Comparison of ENCODE assay signal across 8 cellular contexts in genomic region chr19:52007436-52007804, GRCh38. TPM values are rescaled to one million over a fixed set of nuclear protein-coding genes. Genes with fewer than 3 reads are reported as not detected.
A peak's percentile ranks its signal among the peaks of the same experiment; 100 is the strongest.
DNase-seq lines count a peak whose midpoint lies in the region; ATAC-seq and TF ChIP-seq lines count a peak whose summit lies in the region.

No MANE protein-coding gene starts in this region.

- H3K9ac ChIP-seq in Karpas-422 (ENCODE audit: low read length), result peak overlapping the region; percentile 76

- H3K27me3 ChIP-seq in Karpas-422 (ENCODE audit: low read length) (no peaks in the 10 kb centered on the region), upper lobe of left lung (no peaks in the 10 kb centered on the region)

- TF ChIP-seq CTCF in upper lobe of left lung (IDR thresholded peaks at IDR 0.05), result no peak

- peak overlapping the region; percentile 75 for H3K4me3 ChIP-seq in Karpas-422 (ENCODE audit: low read length)
- peak overlapping the region; percentile 35 to 90 (median 77) for H3K4me3 ChIP-seq in upper lobe of left lung

- H3K79me2 ChIP-seq in Karpas-422 (ENCODE audit: low read length), result peaks cover 34% of the 10 kb centered on the region

- no peaks in the 10 kb centered on the region for H4K20me1 ChIP-seq in Karpas-422 (ENCODE audit: insufficient read depth, low read depth, low read length)

- H3K4me1 ChIP-seq in Karpas-422 (ENCODE audit: low read length), result peaks cover 10% of the 10 kb centered on the region
- peaks cover 0 to 14% (median 8%) of the 10 kb centered on the region in 4 donors for H3K4me1 ChIP-seq in upper lobe of left lung

- H2AFZ ChIP-seq in Karpas-422 (ENCODE audit: low read length), result peak overlapping the region; percentile 99

- TF ChIP-seq EP300 in upper lobe of left lung (IDR thresholded peaks at IDR 0.05), result no peak

- H3K9me3 ChIP-seq in Karpas-422 (ENCODE audit: low read length) (peaks cover 27% of the 10 kb centered on the region), upper lobe of left lung (peaks cover 0 to 33% (median 26%) of the 10 kb centered on the region in 4 donors)

- peak; percentile 25 for DNase-seq in GM03348 (ENCODE audit: low spot score)
- DNase-seq in Karpas-422, result no peak
- peak; percentile 26 for DNase-seq in cerebellum (ENCODE audit: low spot score)
- peak; percentile 47 for DNase-seq in medulla oblongata (ENCODE audit: extremely low spot score)
- no peak for DNase-seq in upper lobe of left lung
- DNase-seq in NOMO-1 (lab: John Stamatoyannopoulos, UW; ENCODE audit: unreplicated experiment in 2 of 2), result no peak
- DNase-seq in retina, result no peak
- DNase-seq in KG1 (lab: John Stamatoyannopoulos, UW), result no peak

- H3K36me3 ChIP-seq in Karpas-422 (ENCODE audit: insufficient read depth, low read length) (peaks cover 27% of the 10 kb centered on the region), upper lobe of left lung (peaks cover 0 to 20% (median 8%) of the 10 kb centered on the region in 4 donors)

- peak overlapping the region; percentile 76 for H3K4me2 ChIP-seq in Karpas-422 (ENCODE audit: low read depth, low read length, poor library complexity, severe bottlenecking)

- TF ChIP-seq POLR2A in upper lobe of left lung (IDR thresholded peaks at IDR 0.05), result no peak

- no peaks in the 10 kb centered on the region for H3K9me2 ChIP-seq in Karpas-422 (replicated peaks; ENCODE audit: insufficient read depth, low read length)

- WGBS in upper lobe of left lung, 2 donors, result 21 to 25% methylated on average over 5 to 10 of the region's 10 CpGs

- ATAC-seq in upper lobe of left lung (ENCODE audit: low FRiP score in 2 of 2), result peak in 1 of 2 donors; percentile 27

- H3K27ac ChIP-seq in Karpas-422 (ENCODE audit: low read length) (no peak overlapping the region), upper lobe of left lung (peak overlapping the region; percentile 82 to 89 (median 85))

RNA-seq across cellular contexts. Expression of gene ZNF615, which starts 0.6 kb away (rescaled TPM):
- total RNA-seq in Karpas-422 (2014; rRNA removed; shearing (Covaris generic); ENCODE audit: low replicate concordance), result 9.6 and 11.8 TPM in 2 replicates
- total RNA-seq in cerebellum (21.1 TPM), upper lobe of left lung (10 to 100 TPM in 2 of 6 donors, 1 to 10 TPM in 4; 5.8 to 14.3 (median 8.6) TPM)

RNA-seq across cellular contexts. Expression of gene ZNF614, which starts 20.8 kb away (rescaled TPM):
- total RNA-seq in Karpas-422 (2014; rRNA removed; shearing (Covaris generic); ENCODE audit: low replicate concordance), result 9.2 and 14.2 TPM in 2 replicates
- total RNA-seq in cerebellum (18.5 TPM), upper lobe of left lung (1 to 10 TPM in 5 of 6 donors, under 1 TPM in 1; 0.78 to 7.1 (median 5.9) TPM)

RNA-seq across cellular contexts. Expression of gene ZNF350, which starts 20.8 kb away (rescaled TPM):
- 3.3 and 12.7 TPM in 2 replicates for total RNA-seq in Karpas-422 (2014; rRNA removed; shearing (Covaris generic); ENCODE audit: low replicate concordance)
- total RNA-seq in cerebellum (16.6 TPM), upper lobe of left lung (10 to 100 TPM in 5 of 6 donors, 1 to 10 TPM in 1; 3.1 to 29.3 (median 11.4) TPM)

RNA-seq across cellular contexts. Expression of gene ZNF432, which starts 41.2 kb away (rescaled TPM):
- total RNA-seq in Karpas-422 (2014; rRNA removed; shearing (Covaris generic); ENCODE audit: low replicate concordance), result 9.9 and 13.8 TPM in 2 replicates
- total RNA-seq in cerebellum, result 25.4 TPM
- 10 to 100 TPM in 5 of 6 donors, 1 to 10 TPM in 1; 8.4 to 16.3 (median 12.8) TPM for total RNA-seq in upper lobe of left lung

Comparison
In these comparisons a context has a peak if more than half of its experiments do, and no peak if none do; other contexts are left out.
1. DNase-seq: peak in GM03348 (single experiment), cerebellum (single experiment) and medulla oblongata (single experiment); none in Karpas-422 (single experiment), upper lobe of left lung (0 of 2), NOMO-1 (0 of 2), retina (single experiment) and KG1 (single experiment).